10 cellular contexts compared by ENCODE assay signal in genomic region chr22:38228326-38228872, GRCh38. TPM values are rescaled to one million over a fixed set of nuclear protein-coding genes. Genes with fewer than 3 reads are reported as not detected.
A peak's percentile ranks its signal among the peaks of the same experiment; 100 is the strongest.
DNase-seq lines count a peak whose midpoint lies in the region; ATAC-seq and TF ChIP-seq lines count a peak whose summit lies in the region.
"Had no signal": no experiment of that assay in that cellular context is flagged by ENCODE, and none has a peak within 500 bp of the region (broad histone marks: within the 10 kb centered on the region; RNA-seq: fewer than 3 reads in every experiment).

No MANE protein-coding gene starts in this region.

- peaks cover 32 to 36% of the 10 kb centered on the region in 2 donors for H3K4me1 ChIP-seq in adrenal gland (replicated peaks in 1 of 2)
- peaks cover 1% of the 10 kb centered on the region for H3K4me1 ChIP-seq in right cardiac atrium (ENCODE audit: control insufficient read depth, insufficient read depth, low read length)

- peak in 1 of 2 donors; percentile 39 for TF ChIP-seq POLR2A in adrenal gland (IDR thresholded peaks at IDR 0.05)

- TSS peak; percentile 90 for BruUV-seq in Calu3 (replicated peaks; lab: Mats Ljungman, UMichigan)

- H3K4me3 Mint-ChIP-seq in Calu3 (ENCODE audit: low read depth, unreplicated experiment), result peak overlapping the region; percentile 61

- no peak for DNase-seq in Calu3
- DNase-seq in adrenal gland, result no peak
- no peak for DNase-seq in right cardiac atrium
- DNase-seq in NCI-H1694 treated with DMSO at 0.1 percent for 48 hours (lab: John Stamatoyannopoulos, UW), result no peak
- no peak for DNase-seq in activated CD4-positive, alpha-beta T cell treated with anti-CD3 and anti-CD28 coated beads, Interleukin-2, amount 50 U/mL, for 1 hour
- DNase-seq: NCI-H524 treated with DMSO at 0.1 percent for 48 hours had no signal

- peaks cover 36% of the 10 kb centered on the region for H3K4me1 Mint-ChIP-seq in Calu3 (ENCODE audit: low read depth, unreplicated experiment)

- CTCF ChIA-PET in Calu3 (lab: Charles Lee), result interaction anchor here (0.5 to 1.7 kb wide), 9 partner anchors 9 to 176 kb away, joined by 3 to 14 read pairs (median 3); no protein-coding TSS in a partner anchor

- WGBS in adrenal gland, 4 donors, result 43 to 57% (median 50%) methylated on average over 3 of the region's 3 CpGs
- 63% methylated on average over 3 of the region's 3 CpGs for WGBS in right cardiac atrium

- ATAC-seq in right cardiac atrium (peak in 1 of 2 donors; percentile 5), GM21529 (IDR thresholded peaks at IDR 0.05; ENCODE audit: unreplicated experiment) (no peak), HG03442 (IDR thresholded peaks at IDR 0.05; ENCODE audit: unreplicated experiment) (no peak)
- ATAC-seq: activated naive CD4-positive, alpha-beta T cell treated with anti-CD3 and anti-CD28 coated beads, Interleukin-2, amount 50 U/mL, for 72 hours had no signal

- H3K27ac ChIP-seq in adrenal gland (peak overlapping the region; percentile 81 to 95 (median 90)), right cardiac atrium (ENCODE audit: low read length) (peak overlapping the region; percentile 50), skin epidermis (peak overlapping the region in 20 of 21 experiments; percentile 58 to 92 (median 79))

- TF ChIP-seq CTCF in Calu3 (IDR thresholded peaks at IDR 0.05; ENCODE audit: unreplicated experiment) (no peak), adrenal gland (IDR thresholded peaks at IDR 0.05) (no peak)

- intact Hi-C loops in Calu3 (cut with micrococcal nuclease; ENCODE audit: unreplicated experiment), result loop anchor here (1.0 kb wide), 1 partner anchor 11 kb away; no protein-coding TSS in a partner anchor
- intact Hi-C loops in adrenal gland (cut with DNase I), result loop anchor here in 1 of 2 donors (10.0 kb wide), 1 partner anchor 114 kb away; the partner anchor contains the start of gene BAIAP2L2
- intact Hi-C loops in right cardiac atrium (cut with DNase I), result loop anchor here in 1 of 4 donors (10.0 kb wide), 1 partner anchor 64 kb away; no protein-coding TSS in a partner anchor

- no peaks in the 10 kb centered on the region for H3K27me3 Mint-ChIP-seq in Calu3 (ENCODE audit: unreplicated experiment)

- H3K36me3 Mint-ChIP-seq in Calu3 (ENCODE audit: insufficient read depth, unreplicated experiment), result peaks cover 56% of the 10 kb centered on the region

- no peaks in the 10 kb centered on the region for H3K9me3 Mint-ChIP-seq in Calu3 (ENCODE audit: low read depth, unreplicated experiment)
- H3K9me3 Mint-ChIP-seq: activated naive CD4-positive, alpha-beta T cell treated with anti-CD3 and anti-CD28 coated beads, Interleukin-2, amount 50 U/mL, for 72 hours had no signal

- H3K36me3 ChIP-seq in adrenal gland (replicated peaks in 1 of 2), result peaks cover 0 to 43% of the 10 kb centered on the region in 2 donors

- H3K27me3 ChIP-seq in adrenal gland (no peaks in the 10 kb centered on the region), right cardiac atrium (ENCODE audit: control insufficient read depth, insufficient read depth) (no peaks in the 10 kb centered on the region)

- peak overlapping the region; percentile 99 for H3K27ac Mint-ChIP-seq in Calu3 (ENCODE audit: unreplicated experiment)

- H3K9me3 ChIP-seq in adrenal gland (replicated peaks in 1 of 3), result no peaks in the 10 kb centered on the region
- no peaks in the 10 kb centered on the region for H3K9me3 ChIP-seq in right cardiac atrium (ENCODE audit: control insufficient read depth, low read length)

- H3K4me3 ChIP-seq in adrenal gland (no peak overlapping the region), right cardiac atrium (ENCODE audit: low read length) (no peak overlapping the region), skin epidermis (no peak overlapping the region)

RNA-seq across cellular contexts. Expression of gene MAFF, which starts 26.6 kb away (rescaled TPM):
- 62.4 and 64.8 TPM in 2 replicates for total RNA-seq in Calu3 (2022)
- total RNA-seq in adrenal gland, result 10 to 100 TPM in 7 of 8 donors, 1 to 10 TPM in 1; 9.0 to 21.8 (median 16.1) TPM
- polyA plus RNA-seq in adrenal gland, result 10 to 100 TPM in 2 of 3 donors, 1 to 10 TPM in 1; 5.2 to 23.4 (median 11.4) TPM
- 10 to 100 TPM in 1 of 4 donors, 1 to 10 TPM in 3; 4.8 to 13.7 (median 7.1) TPM for total RNA-seq in right cardiac atrium
- polyA plus RNA-seq in right cardiac atrium, result 20.5 TPM

RNA-seq across cellular contexts. Expression of gene TMEM184B, which starts 44.4 kb away (rescaled TPM):
- total RNA-seq in Calu3 (2022), result 113 and 114 TPM in 2 replicates
- total RNA-seq in adrenal gland, result 100 to 1,000 TPM in 1 of 8 donors, 10 to 100 TPM in 7; 35.4 to 107 (median 48.9) TPM
- 10 to 100 TPM; 17.4 to 27.1 (median 23.1) TPM for polyA plus RNA-seq in adrenal gland
- 10 to 100 TPM; 48.2 to 55.8 (median 49.5) TPM for total RNA-seq in right cardiac atrium
- polyA plus RNA-seq in right cardiac atrium, result 32.2 TPM

RNA-seq across cellular contexts. Expression of gene PLA2G6, which starts 46.8 kb away (rescaled TPM):
- total RNA-seq in Calu3 (2022) (43.5 and 44.0 TPM in 2 replicates), adrenal gland (100 to 1,000 TPM in 1 of 8 donors, 10 to 100 TPM in 7; 11.1 to 176 (median 72.6) TPM), right cardiac atrium (10 to 100 TPM; 16.0 to 25.2 (median 17.6) TPM)
- polyA plus RNA-seq in adrenal gland (100 to 1,000 TPM in 2 of 3 donors, 1 to 10 TPM in 1; 6.9 to 324 (median 159) TPM), right cardiac atrium (16.0 TPM)
